9 cellular contexts compared by ENCODE assay signal in genomic region chr17:38729368-38729885, GRCh38. TPM values are rescaled to one million over a fixed set of nuclear protein-coding genes. Genes with fewer than 3 reads are reported as not detected.
DNase-seq lines count a peak whose midpoint lies in the region; ATAC-seq and TF ChIP-seq lines count a peak whose summit lies in the region.
"Had no signal": no experiment of that assay in that cellular context is flagged by ENCODE, and none has a peak within 500 bp of the region (broad histone marks: within the 10 kb centered on the region; RNA-seq: fewer than 3 reads in every experiment).

No MANE protein-coding gene starts in this region.

- H3K36me3 ChIP-seq in left ventricle myocardium inferior (peaks cover 39% of the 10 kb centered on the region), mucosa of descending colon (ENCODE audit: low read depth) (no peaks in the 10 kb centered on the region)

- POLR2A ChIA-PET in MCF 10A (lab: Yijun Ruan, JAX), result interaction anchor here (1.1 to 2.2 kb wide), 7 partner anchors 11 to 27 kb away, joined by 3 to 18 read pairs (median 8); partner anchors contain the start of gene PSMB3

- no TSS peak for BruUV-seq in MCF 10A (replicated peaks; lab: Mats Ljungman, UMichigan)

- TF ChIP-seq CTCF in left ventricle myocardium inferior (IDR thresholded peaks at IDR 0.05; ENCODE audit: borderline replicate concordance) (no peak), MCF 10A (IDR thresholded peaks at IDR 0.05; ENCODE audit: unreplicated experiment) (no peak), mucosa of descending colon (IDR thresholded peaks at IDR 0.05) (no peak)

- peaks cover 22% of the 10 kb centered on the region for H3K36me3 Mint-ChIP-seq in MCF 10A (ENCODE audit: insufficient read depth, unreplicated experiment)

- DNase-seq in left ventricle myocardium inferior (no peak), Right ventricle myocardium inferior (ENCODE audit: missing footprints) (no peak), MCF 10A (ENCODE audit: unreplicated experiment) (no peak), mucosa of descending colon (peak in 1 of 3 donors; percentile 20), glomerular visceral epithelial cell (ENCODE audit: extremely low spot score) (no peak), cortex of kidney (lab: John Stamatoyannopoulos, UW) (no peak), NCI-H1105 treated with DMSO at 0.1 percent for 48 hours (lab: John Stamatoyannopoulos, UW) (no peak)
- DNase-seq: NCI-H1417 treated with DMSO at 0.1 percent for 48 hours had no signal

- ATAC-seq in Right ventricle myocardium inferior (no peak), mucosa of descending colon (no peak), GM18511 (IDR thresholded peaks at IDR 0.05; ENCODE audit: unreplicated experiment) (no peak)

- H3K27ac Mint-ChIP-seq in MCF 10A (ENCODE audit: low read depth, unreplicated experiment), result no peak overlapping the region

- H3K27me3 Mint-ChIP-seq in MCF 10A (ENCODE audit: insufficient read depth, unreplicated experiment), result no peaks in the 10 kb centered on the region

- H3K9me3 ChIP-seq in left ventricle myocardium inferior (replicated peaks), result no peaks in the 10 kb centered on the region
- no peaks in the 10 kb centered on the region for H3K9me3 ChIP-seq in mucosa of descending colon

- H3K27ac ChIP-seq in left ventricle myocardium inferior (replicated peaks), result peak overlapping the region; percentile 97

- peak overlapping the region; percentile 87 for H3K4me3 Mint-ChIP-seq in MCF 10A (ENCODE audit: unreplicated experiment)

- H3K9me3 Mint-ChIP-seq in MCF 10A (ENCODE audit: unreplicated experiment), result no peaks in the 10 kb centered on the region

- intact Hi-C loops in left ventricle myocardium inferior (cut with micrococcal nuclease), result no loop called here
- intact Hi-C loops in Right ventricle myocardium inferior (cut with DNase I), result no loop called here
- intact Hi-C loops in MCF 10A (cut with micrococcal nuclease), result no loop called here
- intact Hi-C loops in mucosa of descending colon (cut with DNase I, micrococcal nuclease), result no loop called here

- peaks cover 14% of the 10 kb centered on the region for H3K4me1 Mint-ChIP-seq in MCF 10A (ENCODE audit: insufficient read depth, unreplicated experiment)

- CTCF ChIA-PET in MCF 10A (lab: Yijun Ruan, JAX), result interaction anchor here (0.7 to 1.6 kb wide), 5 partner anchors 8 to 118 kb away, joined by 3 to 5 read pairs (median 3); no protein-coding TSS in a partner anchor

- no peaks in the 10 kb centered on the region for H3K27me3 ChIP-seq in left ventricle myocardium inferior (ENCODE audit: low read depth)

- peaks cover 69% of the 10 kb centered on the region for H3K4me1 ChIP-seq in left ventricle myocardium inferior
- peaks cover 50% of the 10 kb centered on the region for H3K4me1 ChIP-seq in mucosa of descending colon (ENCODE audit: low read depth)

- H3K4me3 ChIP-seq in left ventricle myocardium inferior, result peak overlapping the region; percentile 81
- peak overlapping the region; percentile 15 for H3K4me3 ChIP-seq in mucosa of descending colon

RNA-seq across cellular contexts. Expression of gene CISD3, which starts 0.7 kb away (rescaled TPM):
- total RNA-seq in left ventricle myocardium inferior (75.9 TPM), Right ventricle myocardium inferior (84.7 TPM), MCF 10A (2022) (36.8 and 42.0 TPM in 2 replicates), mucosa of descending colon (100 to 1,000 TPM in 1 of 3 donors, 10 to 100 TPM in 2; 60.8 to 101 (median 91.8) TPM)

RNA-seq across cellular contexts. Expression of gene PCGF2, which starts 18.7 kb away (rescaled TPM):
- total RNA-seq in left ventricle myocardium inferior, result 20.7 TPM
- total RNA-seq in Right ventricle myocardium inferior, result 24.4 TPM
- 32.6 and 39.5 TPM in 2 replicates for total RNA-seq in MCF 10A (2022)
- total RNA-seq in mucosa of descending colon, result 10 to 100 TPM; 23.8 to 30.7 (median 25.5) TPM

RNA-seq across cellular contexts. Expression of gene PSMB3, which starts 23.1 kb away (rescaled TPM):
- total RNA-seq in left ventricle myocardium inferior (149 TPM), Right ventricle myocardium inferior (175 TPM), MCF 10A (2022) (124 and 145 TPM in 2 replicates), mucosa of descending colon (100 to 1,000 TPM; 129 to 197 (median 145) TPM)

RNA-seq across cellular contexts. Expression of gene MLLT6, which starts 24.4 kb away (rescaled TPM):
- total RNA-seq in left ventricle myocardium inferior (74.1 TPM), Right ventricle myocardium inferior (71.1 TPM), MCF 10A (2022) (59.6 and 65.3 TPM in 2 replicates), mucosa of descending colon (100 to 1,000 TPM in 2 of 3 donors, 10 to 100 TPM in 1; 90.1 to 164 (median 112) TPM)

RNA-seq across cellular contexts. Expression of gene EPOP, which starts 54.7 kb away (rescaled TPM):
- total RNA-seq in left ventricle myocardium inferior, result 0.33 TPM
- 0.51 TPM for total RNA-seq in Right ventricle myocardium inferior
- 3.4 and 3.6 TPM in 2 replicates for total RNA-seq in MCF 10A (2022)
- total RNA-seq in mucosa of descending colon, result 1 to 10 TPM in 1 of 3 donors, under 1 TPM in 1, not detected in 1; 0.75 to 1.1 TPM
